Comparison of ENCODE assay signal across 10 cellular contexts in the genomic region with DNA sequence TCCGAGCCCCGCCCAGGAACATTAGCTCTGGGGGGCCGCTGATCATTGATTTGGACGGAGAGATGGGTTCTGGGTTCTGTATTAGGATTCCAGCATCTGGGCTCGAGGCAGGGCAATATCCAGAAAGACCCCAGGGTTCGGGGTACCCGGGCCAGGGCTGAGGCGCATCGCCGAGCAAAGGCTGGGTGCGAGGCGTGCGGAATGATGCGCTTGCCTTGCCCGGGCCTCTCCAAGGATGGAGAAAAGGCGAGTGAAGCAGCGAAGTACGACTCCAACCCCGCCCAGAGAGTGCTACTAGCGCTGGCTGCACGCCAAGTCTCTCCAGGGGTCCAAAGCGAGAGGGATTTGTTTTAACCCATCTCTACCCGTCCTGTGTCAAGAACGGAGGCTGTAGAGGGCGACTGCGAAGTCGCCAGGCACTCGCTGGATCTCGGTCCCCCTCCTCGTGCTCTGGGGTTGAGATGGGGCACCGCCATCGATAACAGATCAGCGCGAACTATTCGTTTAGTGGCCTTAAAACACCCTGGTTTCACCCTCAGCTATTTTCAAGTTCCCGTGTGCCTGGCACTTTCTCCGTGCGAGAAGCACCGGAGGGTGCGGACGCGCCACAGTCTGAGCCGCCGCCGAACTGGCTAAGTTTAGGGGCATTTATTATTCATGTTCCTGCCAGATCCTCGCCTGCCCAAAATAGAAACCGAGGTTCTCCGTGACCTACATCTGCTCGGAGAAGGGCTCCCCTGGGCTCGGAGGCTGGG. TPM values are rescaled to one million over a fixed set of nuclear protein-coding genes. Genes with fewer than 3 reads are reported as not detected.
DNase-seq lines count a peak whose midpoint lies in the region; ATAC-seq and TF ChIP-seq lines count a peak whose summit lies in the region.
"Had no signal": no experiment of that assay in that cellular context is flagged by ENCODE, and none has a peak within 500 bp of the region (broad histone marks: within the 10 kb centered on the region; RNA-seq: fewer than 3 reads in every experiment).

No MANE protein-coding gene starts in this region.

- no peak for TF ChIP-seq EP300 in tibial nerve (IDR thresholded peaks at IDR 0.05)

- DNase-seq in cardiac muscle cell (ENCODE audit: low read depth in 1 of 2, low spot score in 1 of 2) (no peak), Right ventricle myocardium inferior (ENCODE audit: missing footprints) (no peak), SK-N-DZ (ENCODE audit: low spot score) (peak; percentile 71), tibial nerve (ENCODE audit: low spot score in 2 of 2) (no peak)

- H3K4me3 ChIP-seq in cardiac muscle cell (peak overlapping the region; percentile 37), iPS-20b (ENCODE audit: low read length) (peak overlapping the region; percentile 71), tibial nerve (peak overlapping the region; percentile 8 to 51 (median 16))

- H3K36me3 ChIP-seq in cardiac muscle cell, result no peaks in the 10 kb centered on the region
- H3K36me3 ChIP-seq in iPS-20b (ENCODE audit: insufficient read depth, low read depth, low read length), result no peaks in the 10 kb centered on the region
- no peaks in the 10 kb centered on the region for H3K36me3 ChIP-seq in tibial nerve

- intact Hi-C loops in Right ventricle myocardium inferior (cut with DNase I), result no loop called here

- H3K9me3 ChIP-seq in cardiac muscle cell (ENCODE audit: low read depth) (no peaks in the 10 kb centered on the region), iPS-20b (ENCODE audit: insufficient read depth, low read depth, low read length) (peaks cover 3% of the 10 kb centered on the region; the same call in 1 of the 2 replicates), tibial nerve (no peaks in the 10 kb centered on the region)

- ATAC-seq in Right ventricle myocardium inferior (no peak), HG02885 (IDR thresholded peaks at IDR 0.05; ENCODE audit: poor library complexity, unreplicated experiment) (no peak), HG03571 (IDR thresholded peaks at IDR 0.05; ENCODE audit: unreplicated experiment) (no peak), HG03378 (IDR thresholded peaks at IDR 0.05; ENCODE audit: unreplicated experiment) (no peak)

- H3K27me3 ChIP-seq in cardiac muscle cell (peaks cover 100% of the 10 kb centered on the region), iPS-20b (ENCODE audit: insufficient read depth, low read length) (peaks cover 100% of the 10 kb centered on the region), tibial nerve (peaks cover 0 to 100% of the 10 kb centered on the region in 2 donors)

- peaks cover 6% of the 10 kb centered on the region for H3K4me1 ChIP-seq in cardiac muscle cell (ENCODE audit: low read depth)
- H3K4me1 ChIP-seq in iPS-20b (ENCODE audit: insufficient read depth, low read length), result peaks cover 9% of the 10 kb centered on the region; the same call in 1 of the 2 replicates
- H3K4me1 ChIP-seq in tibial nerve, result peaks cover 0 to 53% (median 21%) of the 10 kb centered on the region in 4 donors

- no peak overlapping the region for H3K9ac ChIP-seq in iPS-20b (ENCODE audit: low read depth, low read length)

- WGBS in tibial nerve, 2 donors, result 2 to 3% methylated on average over 41 to 49 of the region's 50 CpGs

- TF ChIP-seq POLR2A in tibial nerve (IDR thresholded peaks at IDR 0.05), result no peak

- no peak for TF ChIP-seq CTCF in cardiac muscle cell (IDR thresholded peaks at IDR 0.05; ENCODE audit: low read depth, low read length)
- no peak for TF ChIP-seq CTCF in tibial nerve (IDR thresholded peaks at IDR 0.05)

- no peak overlapping the region for H3K27ac ChIP-seq in cardiac muscle cell
- H3K27ac ChIP-seq in iPS-20b (ENCODE audit: low read length), result no peak overlapping the region
- H3K27ac ChIP-seq in tibial nerve, result no peak overlapping the region
- H3K27ac ChIP-seq: HL-60 had no signal

RNA-seq across cellular contexts. Expression of gene ADCYAP1, which starts 1.9 kb away (rescaled TPM):
- 0.04 TPM in 1 of 2 replicates, not detected in the other for total RNA-seq in cardiac muscle cell
- polyA plus RNA-seq in cardiac muscle cell, result not detected in 2 replicates
- total RNA-seq in Right ventricle myocardium inferior, result not detected
- 46.9 and 71.1 TPM in 2 replicates for polyA plus RNA-seq in SK-N-DZ (2014; cell fraction: cytosol; rRNA removed)
- polyA plus RNA-seq in SK-N-DZ (2014; cell fraction: nucleus; rRNA removed), result 58.0 and 62.8 TPM in 2 replicates
- total RNA-seq in tibial nerve, result 1 to 10 TPM in 1 of 4 donors, under 1 TPM in 1, not detected in 2; 0.63 to 1.1 TPM
- total RNA-seq: activated CD8-positive, alpha-beta memory T cell treated with anti-CD3 and anti-CD28 coated beads for 36 hours had no signal

Comparison
In these comparisons a context has a peak if more than half of its experiments do, and no peak if none do; other contexts are left out.
1. H3K4me3 ChIP-seq: peak in every context shown above with its lines; median percentile 71 in iPS-20b; 37 in cardiac muscle cell; 16 in tibial nerve.